In genomic region chr1:29322147-29322694, GRCh38 we compare ENCODE assay signal across 24 cellular contexts.
"Had no signal": no experiment of that assay in that cellular context is flagged by ENCODE, and none has a peak within 500 bp of the region (broad histone marks: within the 10 kb centered on the region; RNA-seq: fewer than 3 reads in every experiment).

No MANE protein-coding gene starts in this region.

- DNase-seq: cerebellar nuclear complex; erythroblast; foreskin melanocyte; immature natural killer cell; left ventricle myocardium inferior; lower lobe of right lung; stimulated activated CD4-positive, alpha-beta T cell treated with anti-CD3 and anti-CD28 coated beads, Interleukin-2, amount 100 ng/mL, for 24 hours; stimulated activated CD4-positive, alpha-beta T cell treated with anti-CD3 and anti-CD28 coated beads, Interleukin-4, amount 100 ng/mL, for 4 hours; stimulated activated naive CD4-positive, alpha-beta T cell; stomach; substantia nigra; transverse colon had no signal

- H3K4me1 ChIP-seq: left ventricle myocardium inferior, lower lobe of right lung, sigmoid colon, stomach, transverse colon had no signal

- H3K9me3 ChIP-seq: left ventricle myocardium inferior, lower lobe of right lung, neutrophil, sigmoid colon, stomach, thoracic aorta, transverse colon had no signal

- ATAC-seq: lower lobe of right lung; natural killer cell treated with Interleukin-12 subunit alpha and Interleukin-12 subunit beta and Interleukin-15 and Interleukin-18, amount 100 ng/mL, for 72 hours had no signal

- H3K9me3 Mint-ChIP-seq: dendritic cell treated with granulocyte-macrophage colony-stimulating factor and Interleukin-4, amounts not matched to agents 40 ng/mL and 50 ng/mL, for 4 days; immature natural killer cell; memory B cell; mesothelial cell of epicardium; natural killer cell treated with Interleukin-12 subunit alpha and Interleukin-12 subunit beta and Interleukin-15 and Interleukin-18, amount 100 ng/mL, for 72 hours had no signal

- H3K27me3 Mint-ChIP-seq: dendritic cell treated with granulocyte-macrophage colony-stimulating factor and Interleukin-4, amounts not matched to agents 40 ng/mL and 50 ng/mL, for 4 days; natural killer cell treated with Interleukin-12 subunit alpha and Interleukin-12 subunit beta and Interleukin-15 and Interleukin-18, amount 100 ng/mL, for 72 hours had no signal

- H3K4me3 Mint-ChIP-seq: dendritic cell treated with granulocyte-macrophage colony-stimulating factor and Interleukin-4, amounts not matched to agents 40 ng/mL and 50 ng/mL, for 4 days; immature natural killer cell; memory B cell; mesothelial cell of epicardium; natural killer cell treated with Interleukin-12 subunit alpha and Interleukin-12 subunit beta and Interleukin-15 and Interleukin-18, amount 100 ng/mL, for 72 hours had no signal

- H3K4me3 ChIP-seq: left ventricle myocardium inferior, lower lobe of right lung, sigmoid colon, skin epidermis, stomach, thoracic aorta, transverse colon had no signal

- H3K27ac Mint-ChIP-seq: dendritic cell treated with granulocyte-macrophage colony-stimulating factor and Interleukin-4, amounts not matched to agents 40 ng/mL and 50 ng/mL, for 4 days; immature natural killer cell; memory B cell; natural killer cell treated with Interleukin-12 subunit alpha and Interleukin-12 subunit beta and Interleukin-15 and Interleukin-18, amount 100 ng/mL, for 72 hours had no signal

- H3K27me3 ChIP-seq: neutrophil, sigmoid colon, stomach, transverse colon had no signal

- H3K36me3 ChIP-seq: neutrophil, transverse colon had no signal

- H3K36me3 Mint-ChIP-seq: immature natural killer cell; memory B cell; natural killer cell treated with Interleukin-12 subunit alpha and Interleukin-12 subunit beta and Interleukin-15 and Interleukin-18, amount 100 ng/mL, for 72 hours had no signal

- H3K4me1 Mint-ChIP-seq: immature natural killer cell, mesothelial cell of epicardium had no signal

- H3K27ac ChIP-seq: left ventricle myocardium inferior, lower lobe of right lung, neutrophil, sigmoid colon, skin epidermis, stomach, thoracic aorta, transverse colon had no signal

- FAIRE-seq: colon, endothelial cell of umbilical vein, keratinocyte, urothelium cell line had no signal
